1 cellular context compared by ENCODE assay signal in the genomic region with DNA sequence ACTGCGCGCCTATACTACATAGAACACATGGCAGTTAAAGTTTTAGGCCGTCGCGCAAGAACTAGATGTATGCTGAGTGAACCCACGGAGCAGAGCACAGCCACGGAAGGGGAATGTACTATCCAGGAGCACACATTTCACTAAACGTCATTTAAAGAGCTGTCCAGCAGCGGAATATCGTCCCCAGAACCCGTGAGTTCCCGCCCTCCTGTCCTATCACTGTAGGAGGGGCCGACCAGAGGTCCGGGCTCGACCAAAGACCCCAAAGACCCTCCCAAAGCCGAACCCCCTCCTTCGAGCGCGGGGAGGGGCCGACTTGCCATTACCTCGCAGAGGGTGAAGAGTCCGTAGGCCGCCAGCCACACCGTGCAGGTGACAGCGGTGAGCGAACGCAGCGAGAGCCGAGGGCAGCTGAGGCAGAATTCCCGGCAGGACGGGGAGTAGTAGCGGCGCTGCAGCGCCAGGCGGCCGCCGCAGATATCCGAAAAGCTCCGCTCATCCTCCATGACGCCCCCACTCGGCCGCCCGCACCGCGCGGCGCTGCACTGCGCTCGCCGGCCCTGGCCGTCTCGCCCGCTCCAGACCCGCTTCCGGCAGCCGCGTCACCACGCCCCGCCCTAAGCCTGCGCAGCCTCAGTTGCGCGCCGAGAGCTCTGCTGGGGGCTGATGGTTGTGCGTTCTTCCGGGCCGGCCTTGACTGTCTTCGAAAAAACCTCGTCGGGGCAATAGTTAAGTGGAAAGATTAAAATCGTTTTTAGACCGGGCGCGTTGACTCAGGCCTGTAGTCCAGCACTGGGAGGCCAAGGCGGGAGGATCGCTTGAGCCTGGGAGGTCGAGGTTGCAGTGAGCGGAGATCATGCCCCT.
TF ChIP-seq lines count a peak whose summit lies in the region.

A gene with protein sequence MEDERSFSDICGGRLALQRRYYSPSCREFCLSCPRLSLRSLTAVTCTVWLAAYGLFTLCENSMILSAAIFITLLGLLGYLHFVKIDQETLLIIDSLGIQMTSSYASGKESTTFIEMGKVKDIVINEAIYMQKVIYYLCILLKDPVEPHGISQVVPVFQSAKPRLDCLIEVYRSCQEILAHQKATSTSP (minus strand): TSS at position 571 of the 864 bp plus-strand sequence. CDS start 65 bp downstream, at position 506.

TF ChIP-seq in H1, 55 proteins besides CTCF, POLR2A, EP300 and RAD21 (continues in another document):
- TF ChIP-seq NANOG (IDR thresholded peaks at IDR 0.05; ENCODE audit: insufficient read depth, low read depth, low read length, poor library complexity, severe bottlenecking) (peak; percentile 1), TEAD4 (IDR thresholded peaks at IDR 0.05; ENCODE audit: low read depth, low read length) (no peak), CTBP2 (IDR thresholded peaks at IDR 0.05; ENCODE audit: borderline replicate concordance, insufficient read depth, insufficient read length, low read length) (no peak), JUND (IDR thresholded peaks at IDR 0.05; ENCODE audit: low read length) (0 out of 2 replicates have a peak, but pooled peaks have one; percentile 22), CEBPB (IDR thresholded peaks at IDR 0.05; ENCODE audit: low read depth, low read length) (no peak), CBX5 (IDR thresholded peaks at IDR 0.05; ENCODE audit: low read depth, low read length) (no peak), ZNF274 (IDR thresholded peaks at IDR 0.05; ENCODE audit: borderline replicate concordance, extremely low read depth, low read length) (no peak), CHD1 (IDR thresholded peaks at IDR 0.05; ENCODE audit: low read depth, low read length) (no peak), GTF2F1 (IDR thresholded peaks at IDR 0.05; ENCODE audit: borderline replicate concordance, low read depth, low read length) (no peak), CHD2 (IDR thresholded peaks at IDR 0.05; ENCODE audit: low read length) (no peak), NRF1 (IDR thresholded peaks at IDR 0.05; ENCODE audit: low read depth, low read length) (peak; percentile 80), SP4 (IDR thresholded peaks at IDR 0.05; ENCODE audit: low read length) (no peak), EZH2 (IDR thresholded peaks at IDR 0.05; ENCODE audit: low read depth, low read length, severe bottlenecking) (no peak), E2F6 (IDR thresholded peaks at IDR 0.05) (no peak), FOSL1 (IDR thresholded peaks at IDR 0.05; ENCODE audit: insufficient read depth, low read depth, low read length) (no peak), SUZ12 (IDR thresholded peaks at IDR 0.05; ENCODE audit: low read length) (no peak), KDM5A (IDR thresholded peaks at IDR 0.05; ENCODE audit: low read length) (no peak), HDAC6 (IDR thresholded peaks at IDR 0.05; ENCODE audit: low read depth, low read length) (no peak), KDM4A (IDR thresholded peaks at IDR 0.05; ENCODE audit: low read depth, low read length, severe bottlenecking) (peak; percentile 85), EGR1 (IDR thresholded peaks at IDR 0.05; ENCODE audit: borderline replicate concordance, low read depth, low read length) (0 out of 2 replicates have a peak, but pooled peaks have one; percentile 41), CREB1 (IDR thresholded peaks at IDR 0.05) (peak; percentile 84), TCF12 (IDR thresholded peaks at IDR 0.05; ENCODE audit: low read depth, low read length) (no peak), PHF8 (conservative IDR thresholded peaks at IDR 0.05; ENCODE audit: low read depth, low read length) (peak; percentile 52), RXRA (IDR thresholded peaks at IDR 0.05; ENCODE audit: insufficient read depth, low read depth, low read length) (no peak), YY1 (IDR thresholded peaks at IDR 0.05; ENCODE audit: low read depth, low read length) (peak; percentile 67; the same call in 1 of the 2 replicates), POLR2AphosphoS5 (IDR thresholded peaks at IDR 0.05; ENCODE audit: low read depth, low read length) (peak; percentile 52), TAF7 (optimal IDR thresholded peaks at IDR 0.05; ENCODE audit: borderline replicate concordance, low read depth, low read length) (no peak), SIRT6 (IDR thresholded peaks at IDR 0.05; ENCODE audit: low read length) (no peak), BCL11A (IDR thresholded peaks at IDR 0.05; ENCODE audit: low read depth in 2 of 2, low read length in 2 of 2) (no peak), SP1 (IDR thresholded peaks at IDR 0.05; ENCODE audit: low read depth, low read length) (0 out of 2 replicates have a peak, but pooled peaks have one; percentile 45), RBBP5 (IDR thresholded peaks at IDR 0.05; ENCODE audit: borderline replicate concordance, low read depth, low read length) (peak; percentile 75), CBX8 (IDR thresholded peaks at IDR 0.05; ENCODE audit: borderline replicate concordance, low read depth, low read length) (no peak), GABPA (IDR thresholded peaks at IDR 0.05; ENCODE audit: borderline replicate concordance, insufficient read depth, low read length) (no peak), RNF2 (IDR thresholded peaks at IDR 0.05; ENCODE audit: borderline replicate concordance, low read depth, low read length, missing control alignments, poor library complexity, severe bottlenecking) (no peak), SAP30 (IDR thresholded peaks at IDR 0.05; ENCODE audit: insufficient read depth, insufficient replicate concordance, low read length) (peak; percentile 69), RFX5 (IDR thresholded peaks at IDR 0.05; ENCODE audit: borderline replicate concordance, low read depth, low read length) (no peak), TBP (IDR thresholded peaks at IDR 0.05; ENCODE audit: low read depth, low read length) (peak; percentile 73), SIX5 (IDR thresholded peaks at IDR 0.05; ENCODE audit: low read depth, low read length) (no peak), BRCA1 (IDR thresholded peaks at IDR 0.05; ENCODE audit: low read depth, low read length) (no peak), POU5F1 (IDR thresholded peaks at IDR 0.05; ENCODE audit: low read depth, low read length) (no peak), TAF1 (IDR thresholded peaks at IDR 0.05; ENCODE audit: low read depth, low read length) (peak; percentile 72), ATF3 (IDR thresholded peaks at IDR 0.05; ENCODE audit: insufficient read depth, low read depth, low read length) (no peak), SP2 (IDR thresholded peaks at IDR 0.05; ENCODE audit: low read length) (no peak), JUN (IDR thresholded peaks at IDR 0.05; ENCODE audit: low read depth, low read length) (no peak), SRF (IDR thresholded peaks at IDR 0.05; ENCODE audit: low read depth, low read length) (no peak), MAFK (IDR thresholded peaks at IDR 0.05; ENCODE audit: low read depth, low read length) (no peak), ASH2L (IDR thresholded peaks at IDR 0.05; ENCODE audit: low read length) (peak; percentile 27), BACH1 (IDR thresholded peaks at IDR 0.05; ENCODE audit: low read length) (no peak), KDM1A (IDR thresholded peaks at IDR 0.05; ENCODE audit: borderline replicate concordance, low read length) (no peak), ATF2 (IDR thresholded peaks at IDR 0.05; ENCODE audit: low read length) (no peak)
- TF ChIP-seq, protein P1, sequence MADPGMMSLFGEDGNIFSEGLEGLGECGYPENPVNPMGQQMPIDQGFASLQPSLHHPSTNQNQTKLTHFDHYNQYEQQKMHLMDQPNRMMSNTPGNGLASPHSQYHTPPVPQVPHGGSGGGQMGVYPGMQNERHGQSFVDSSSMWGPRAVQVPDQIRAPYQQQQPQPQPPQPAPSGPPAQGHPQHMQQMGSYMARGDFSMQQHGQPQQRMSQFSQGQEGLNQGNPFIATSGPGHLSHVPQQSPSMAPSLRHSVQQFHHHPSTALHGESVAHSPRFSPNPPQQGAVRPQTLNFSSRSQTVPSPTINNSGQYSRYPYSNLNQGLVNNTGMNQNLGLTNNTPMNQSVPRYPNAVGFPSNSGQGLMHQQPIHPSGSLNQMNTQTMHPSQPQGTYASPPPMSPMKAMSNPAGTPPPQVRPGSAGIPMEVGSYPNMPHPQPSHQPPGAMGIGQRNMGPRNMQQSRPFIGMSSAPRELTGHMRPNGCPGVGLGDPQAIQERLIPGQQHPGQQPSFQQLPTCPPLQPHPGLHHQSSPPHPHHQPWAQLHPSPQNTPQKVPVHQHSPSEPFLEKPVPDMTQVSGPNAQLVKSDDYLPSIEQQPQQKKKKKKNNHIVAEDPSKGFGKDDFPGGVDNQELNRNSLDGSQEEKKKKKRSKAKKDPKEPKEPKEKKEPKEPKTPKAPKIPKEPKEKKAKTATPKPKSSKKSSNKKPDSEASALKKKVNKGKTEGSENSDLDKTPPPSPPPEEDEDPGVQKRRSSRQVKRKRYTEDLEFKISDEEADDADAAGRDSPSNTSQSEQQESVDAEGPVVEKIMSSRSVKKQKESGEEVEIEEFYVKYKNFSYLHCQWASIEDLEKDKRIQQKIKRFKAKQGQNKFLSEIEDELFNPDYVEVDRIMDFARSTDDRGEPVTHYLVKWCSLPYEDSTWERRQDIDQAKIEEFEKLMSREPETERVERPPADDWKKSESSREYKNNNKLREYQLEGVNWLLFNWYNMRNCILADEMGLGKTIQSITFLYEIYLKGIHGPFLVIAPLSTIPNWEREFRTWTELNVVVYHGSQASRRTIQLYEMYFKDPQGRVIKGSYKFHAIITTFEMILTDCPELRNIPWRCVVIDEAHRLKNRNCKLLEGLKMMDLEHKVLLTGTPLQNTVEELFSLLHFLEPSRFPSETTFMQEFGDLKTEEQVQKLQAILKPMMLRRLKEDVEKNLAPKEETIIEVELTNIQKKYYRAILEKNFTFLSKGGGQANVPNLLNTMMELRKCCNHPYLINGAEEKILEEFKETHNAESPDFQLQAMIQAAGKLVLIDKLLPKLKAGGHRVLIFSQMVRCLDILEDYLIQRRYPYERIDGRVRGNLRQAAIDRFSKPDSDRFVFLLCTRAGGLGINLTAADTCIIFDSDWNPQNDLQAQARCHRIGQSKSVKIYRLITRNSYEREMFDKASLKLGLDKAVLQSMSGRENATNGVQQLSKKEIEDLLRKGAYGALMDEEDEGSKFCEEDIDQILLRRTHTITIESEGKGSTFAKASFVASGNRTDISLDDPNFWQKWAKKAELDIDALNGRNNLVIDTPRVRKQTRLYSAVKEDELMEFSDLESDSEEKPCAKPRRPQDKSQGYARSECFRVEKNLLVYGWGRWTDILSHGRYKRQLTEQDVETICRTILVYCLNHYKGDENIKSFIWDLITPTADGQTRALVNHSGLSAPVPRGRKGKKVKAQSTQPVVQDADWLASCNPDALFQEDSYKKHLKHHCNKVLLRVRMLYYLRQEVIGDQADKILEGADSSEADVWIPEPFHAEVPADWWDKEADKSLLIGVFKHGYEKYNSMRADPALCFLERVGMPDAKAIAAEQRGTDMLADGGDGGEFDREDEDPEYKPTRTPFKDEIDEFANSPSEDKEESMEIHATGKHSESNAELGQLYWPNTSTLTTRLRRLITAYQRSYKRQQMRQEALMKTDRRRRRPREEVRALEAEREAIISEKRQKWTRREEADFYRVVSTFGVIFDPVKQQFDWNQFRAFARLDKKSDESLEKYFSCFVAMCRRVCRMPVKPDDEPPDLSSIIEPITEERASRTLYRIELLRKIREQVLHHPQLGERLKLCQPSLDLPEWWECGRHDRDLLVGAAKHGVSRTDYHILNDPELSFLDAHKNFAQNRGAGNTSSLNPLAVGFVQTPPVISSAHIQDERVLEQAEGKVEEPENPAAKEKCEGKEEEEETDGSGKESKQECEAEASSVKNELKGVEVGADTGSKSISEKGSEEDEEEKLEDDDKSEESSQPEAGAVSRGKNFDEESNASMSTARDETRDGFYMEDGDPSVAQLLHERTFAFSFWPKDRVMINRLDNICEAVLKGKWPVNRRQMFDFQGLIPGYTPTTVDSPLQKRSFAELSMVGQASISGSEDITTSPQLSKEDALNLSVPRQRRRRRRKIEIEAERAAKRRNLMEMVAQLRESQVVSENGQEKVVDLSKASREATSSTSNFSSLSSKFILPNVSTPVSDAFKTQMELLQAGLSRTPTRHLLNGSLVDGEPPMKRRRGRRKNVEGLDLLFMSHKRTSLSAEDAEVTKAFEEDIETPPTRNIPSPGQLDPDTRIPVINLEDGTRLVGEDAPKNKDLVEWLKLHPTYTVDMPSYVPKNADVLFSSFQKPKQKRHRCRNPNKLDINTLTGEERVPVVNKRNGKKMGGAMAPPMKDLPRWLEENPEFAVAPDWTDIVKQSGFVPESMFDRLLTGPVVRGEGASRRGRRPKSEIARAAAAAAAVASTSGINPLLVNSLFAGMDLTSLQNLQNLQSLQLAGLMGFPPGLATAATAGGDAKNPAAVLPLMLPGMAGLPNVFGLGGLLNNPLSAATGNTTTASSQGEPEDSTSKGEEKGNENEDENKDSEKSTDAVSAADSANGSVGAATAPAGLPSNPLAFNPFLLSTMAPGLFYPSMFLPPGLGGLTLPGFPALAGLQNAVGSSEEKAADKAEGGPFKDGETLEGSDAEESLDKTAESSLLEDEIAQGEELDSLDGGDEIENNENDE (IDR thresholded peaks at IDR 0.05; ENCODE audit: insufficient replicate concordance, low read length): no peak
- TF ChIP-seq, protein P2, sequence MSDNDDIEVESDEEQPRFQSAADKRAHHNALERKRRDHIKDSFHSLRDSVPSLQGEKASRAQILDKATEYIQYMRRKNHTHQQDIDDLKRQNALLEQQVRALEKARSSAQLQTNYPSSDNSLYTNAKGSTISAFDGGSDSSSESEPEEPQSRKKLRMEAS (IDR thresholded peaks at IDR 0.05): 0 out of 2 replicates have a peak, but pooled peaks have one; percentile 49
- TF ChIP-seq, protein P3, sequence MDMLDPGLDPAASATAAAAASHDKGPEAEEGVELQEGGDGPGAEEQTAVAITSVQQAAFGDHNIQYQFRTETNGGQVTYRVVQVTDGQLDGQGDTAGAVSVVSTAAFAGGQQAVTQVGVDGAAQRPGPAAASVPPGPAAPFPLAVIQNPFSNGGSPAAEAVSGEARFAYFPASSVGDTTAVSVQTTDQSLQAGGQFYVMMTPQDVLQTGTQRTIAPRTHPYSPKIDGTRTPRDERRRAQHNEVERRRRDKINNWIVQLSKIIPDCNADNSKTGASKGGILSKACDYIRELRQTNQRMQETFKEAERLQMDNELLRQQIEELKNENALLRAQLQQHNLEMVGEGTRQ (IDR thresholded peaks at IDR 0.05; ENCODE audit: low read length): no peak
